Comparison of ENCODE assay signal across 19 cellular contexts in the genomic region with DNA sequence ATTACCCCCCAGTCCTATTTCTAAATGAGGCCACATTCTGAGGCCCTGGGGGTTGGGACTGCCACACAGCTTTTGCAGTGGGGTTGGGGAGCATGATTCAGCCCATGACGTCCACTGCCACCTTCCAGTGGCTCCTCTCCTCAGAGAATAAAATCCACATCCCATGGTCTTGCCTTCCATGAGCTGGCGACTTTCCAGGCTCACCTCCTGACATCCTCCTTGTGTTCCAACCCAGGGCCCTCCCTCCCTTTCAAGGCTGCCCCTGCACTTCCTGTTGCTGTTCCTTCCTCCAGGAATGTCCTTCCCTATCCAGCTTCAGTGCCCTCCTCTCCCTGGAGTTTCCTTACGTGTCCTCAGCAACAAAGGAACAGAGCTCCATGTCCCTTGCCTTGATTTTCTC.
DNase-seq lines count a peak whose midpoint lies in the region; ATAC-seq and TF ChIP-seq lines count a peak whose summit lies in the region.
"Had no signal": no experiment of that assay in that cellular context is flagged by ENCODE, and none has a peak within 500 bp of the region (broad histone marks: within the 10 kb centered on the region; RNA-seq: fewer than 3 reads in every experiment).

No MANE protein-coding gene starts in this region.

- no peak for TF ChIP-seq CTCF in heart left ventricle (IDR thresholded peaks at IDR 0.05)
- no peak for TF ChIP-seq CTCF in right atrium auricular region (IDR thresholded peaks at IDR 0.05)
- TF ChIP-seq CTCF in chondrocyte (IDR thresholded peaks at IDR 0.05), result no peak
- TF ChIP-seq CTCF in mucosa of descending colon (IDR thresholded peaks at IDR 0.05), result no peak
- TF ChIP-seq CTCF in upper lobe of right lung (IDR thresholded peaks at IDR 0.05), result no peak

- H3K4me3 Mint-ChIP-seq in chondrocyte (ENCODE audit: unreplicated experiment), result no peak overlapping the region
- H3K4me3 Mint-ChIP-seq: activated CD4-positive, alpha-beta T cell treated with anti-CD3 and anti-CD28 coated beads, Interleukin-2, amount 10 ng/mL, durations not matched to agents 7 days and 5 days; T-helper 2 cell treated with Interferon-gamma antibody and Interleukin-4, amounts not matched to agents 5 μg/mL and 100 μg/mL, for 36 hours had no signal

- H3K9me3 ChIP-seq in heart left ventricle (no peaks in the 10 kb centered on the region), right atrium auricular region (no peaks in the 10 kb centered on the region), mucosa of descending colon (no peaks in the 10 kb centered on the region), upper lobe of right lung (no peaks in the 10 kb centered on the region)
- H3K9me3 ChIP-seq: esophagus muscularis mucosa, testis had no signal

- H3K27ac ChIP-seq in heart left ventricle, result peak overlapping the region in 6 of 12 donors; percentile 8 to 52 (median 24)
- peak overlapping the region in 1 of 2 donors; percentile 4 for H3K27ac ChIP-seq in right atrium auricular region
- no peak overlapping the region for H3K27ac ChIP-seq in upper lobe of right lung
- H3K27ac ChIP-seq: KMS-11, RWPE1, testis had no signal

- H3K4me1 Mint-ChIP-seq in chondrocyte (ENCODE audit: low read depth), result peaks cover 22% of the 10 kb centered on the region

- peaks cover 0 to 87% (median 42%) of the 10 kb centered on the region in 12 donors for H3K4me1 ChIP-seq in heart left ventricle
- H3K4me1 ChIP-seq in right atrium auricular region, result peaks cover 0 to 43% of the 10 kb centered on the region in 2 donors
- peaks cover 52% of the 10 kb centered on the region for H3K4me1 ChIP-seq in mucosa of descending colon (ENCODE audit: low read depth)
- H3K4me1 ChIP-seq in upper lobe of right lung, result peaks cover 47% of the 10 kb centered on the region

- no peaks in the 10 kb centered on the region for H3K9me3 Mint-ChIP-seq in chondrocyte (ENCODE audit: low read depth)
- H3K9me3 Mint-ChIP-seq: activated CD4-positive, alpha-beta T cell treated with anti-CD3 and anti-CD28 coated beads, Interleukin-2, amount 10 ng/mL, durations not matched to agents 7 days and 5 days; T-helper 2 cell treated with Interferon-gamma antibody and Interleukin-4, amounts not matched to agents 5 μg/mL and 100 μg/mL, for 36 hours had no signal

- no peak overlapping the region for H3K27ac Mint-ChIP-seq in chondrocyte (ENCODE audit: unreplicated experiment)
- H3K27ac Mint-ChIP-seq: activated CD4-positive, alpha-beta T cell treated with anti-CD3 and anti-CD28 coated beads, Interleukin-2, amount 10 ng/mL, durations not matched to agents 7 days and 5 days; T-helper 2 cell treated with Interferon-gamma antibody and Interleukin-4, amounts not matched to agents 5 μg/mL and 100 μg/mL, for 36 hours had no signal

- H3K4me3 ChIP-seq in heart left ventricle, result no peak overlapping the region
- no peak overlapping the region for H3K4me3 ChIP-seq in right atrium auricular region
- no peak overlapping the region for H3K4me3 ChIP-seq in mucosa of descending colon
- H3K4me3 ChIP-seq in upper lobe of right lung, result no peak overlapping the region
- H3K4me3 ChIP-seq: esophagus muscularis mucosa, lung, testis had no signal

- H3K27me3 Mint-ChIP-seq in chondrocyte (ENCODE audit: low read depth), result no peaks in the 10 kb centered on the region
- H3K27me3 Mint-ChIP-seq: activated CD4-positive, alpha-beta T cell treated with anti-CD3 and anti-CD28 coated beads, Interleukin-2, amount 10 ng/mL, durations not matched to agents 7 days and 5 days had no signal

- no peaks in the 10 kb centered on the region for H3K36me3 Mint-ChIP-seq in chondrocyte (ENCODE audit: low read depth)

- 58 to 76% (median 62%) methylated on average over 3 of the region's 3 CpGs for WGBS in heart left ventricle, 4 donors

- peak in 2 of 4 donors; percentile 36 to 69 for ATAC-seq in heart left ventricle
- ATAC-seq in mucosa of descending colon, result peak; percentile 57
- ATAC-seq in upper lobe of right lung, result peak; percentile 34
- no peak for ATAC-seq in GM18505 (IDR thresholded peaks at IDR 0.05; ENCODE audit: unreplicated experiment)
- ATAC-seq in HG02938 (IDR thresholded peaks at IDR 0.05; ENCODE audit: unreplicated experiment), result no peak

- DNase-seq in heart left ventricle, result peak in 3 of 5 donors; percentile 42 to 54 (median 52)
- no peak for DNase-seq in right atrium auricular region (ENCODE audit: low spot score)
- peak; percentile 54 for DNase-seq in chondrocyte (ENCODE audit: low spot score)
- DNase-seq in mucosa of descending colon, result peak; percentile 65 to 76 (median 67)
- no peak for DNase-seq in upper lobe of right lung
- no peak for DNase-seq in AML-193 (lab: John Stamatoyannopoulos, UW)
- DNase-seq: activated CD4-positive, alpha-beta T cell treated with anti-CD3 and anti-CD28 coated beads, Interleukin-2, amount 10 ng/mL, durations not matched to agents 7 days and 5 days; amygdala; DND-41; HCEC 1CT; NCI-H774; testis had no signal

- TF ChIP-seq POLR2A in heart left ventricle (IDR thresholded peaks at IDR 0.05), result no peak
- TF ChIP-seq POLR2A in GM18505 (IDR thresholded peaks at IDR 0.05; ENCODE audit: borderline replicate concordance, extremely low read depth, insufficient read depth, insufficient read length), result no peak

- H3K36me3 ChIP-seq in heart left ventricle (no peaks in the 10 kb centered on the region), right atrium auricular region (no peaks in the 10 kb centered on the region), mucosa of descending colon (ENCODE audit: low read depth) (no peaks in the 10 kb centered on the region), upper lobe of right lung (no peaks in the 10 kb centered on the region)
- H3K36me3 ChIP-seq: esophagus muscularis mucosa had no signal

- H3K27me3 ChIP-seq in heart left ventricle (no peaks in the 10 kb centered on the region), right atrium auricular region (no peaks in the 10 kb centered on the region), upper lobe of right lung (no peaks in the 10 kb centered on the region)
- H3K27me3 ChIP-seq: esophagus muscularis mucosa, testis had no signal

- intact Hi-C loops in heart left ventricle (cut with DNase I) (loop anchor here in 1 of 10 donors (10.0 kb wide), 1 partner anchor 110 kb away; no protein-coding TSS in a partner anchor), mucosa of descending colon (cut with DNase I, micrococcal nuclease) (no loop called here), upper lobe of right lung (cut with DNase I) (no loop called here)

Comparison
In these comparisons a context has a peak if more than half of its experiments do, and no peak if none do; other contexts are left out.
1. DNase-seq: peak in heart left ventricle (3 of 5), chondrocyte (single experiment) and mucosa of descending colon (3 of 3); none in right atrium auricular region (single experiment), upper lobe of right lung (single experiment) and AML-193 (0 of 2).
2. ATAC-seq: peak in mucosa of descending colon (single experiment) and upper lobe of right lung (single experiment); none in GM18505 (single experiment) and HG02938 (single experiment).